20 cellular contexts compared by ENCODE assay signal in genomic region chr6:86031713-86032112, GRCh38.
A peak's percentile ranks its signal among the peaks of the same experiment; 100 is the strongest.
DNase-seq lines count a peak whose midpoint lies in the region; ATAC-seq and TF ChIP-seq lines count a peak whose summit lies in the region.
"Had no signal": no experiment of that assay in that cellular context is flagged by ENCODE, and none has a peak within 500 bp of the region (broad histone marks: within the 10 kb centered on the region; RNA-seq: fewer than 3 reads in every experiment).

No MANE protein-coding gene starts in this region.

- H3K27ac ChIP-seq in thoracic aorta (peak overlapping the region in 1 of 2 donors; percentile 14), right cardiac atrium (ENCODE audit: low read length) (no peak overlapping the region)
- H3K27ac ChIP-seq: A549, SJCRH30 had no signal

- no peaks in the 10 kb centered on the region for H3K4me1 Mint-ChIP-seq in activated naive CD8-positive, alpha-beta T cell treated with anti-CD3 and anti-CD28 coated beads, Interleukin-2, amount 50 U/mL, for 24 hours

- H3K27ac Mint-ChIP-seq in activated naive CD8-positive, alpha-beta T cell treated with anti-CD3 and anti-CD28 coated beads, Interleukin-2, amount 50 U/mL, for 24 hours, result no peak overlapping the region

- H3K9me3 Mint-ChIP-seq in activated naive CD8-positive, alpha-beta T cell treated with anti-CD3 and anti-CD28 coated beads, Interleukin-2, amount 50 U/mL, for 24 hours, result peaks cover 5% of the 10 kb centered on the region

- ATAC-seq in thoracic aorta (ENCODE audit: insufficient number of reproducible peaks, low FRiP score, low read depth), result peak; percentile 74
- ATAC-seq in right cardiac atrium, result no peak
- ATAC-seq in activated naive CD8-positive, alpha-beta T cell treated with anti-CD3 and anti-CD28 coated beads, Interleukin-2, amount 50 U/mL, for 24 hours, result no peak
- ATAC-seq: A549, GM12878 had no signal

- H3K36me3 ChIP-seq in thoracic aorta, result no peaks in the 10 kb centered on the region
- H3K36me3 ChIP-seq: BE2C, MG63, SJCRH30 had no signal

- H3K27me3 ChIP-seq in thoracic aorta (replicated peaks; ENCODE audit: insufficient read depth), result no peaks in the 10 kb centered on the region
- no peaks in the 10 kb centered on the region for H3K27me3 ChIP-seq in right cardiac atrium (ENCODE audit: control insufficient read depth, insufficient read depth)
- H3K27me3 ChIP-seq: BE2C, MG63, SJCRH30 had no signal

- intact Hi-C loops in right cardiac atrium (cut with DNase I), result no loop called here

- H3K4me1 ChIP-seq in thoracic aorta (ENCODE audit: control insufficient read depth in 1 of 2, low read depth in 2 of 2) (peaks cover 0 to 16% of the 10 kb centered on the region in 2 donors), right cardiac atrium (ENCODE audit: control insufficient read depth, insufficient read depth, low read length) (no peaks in the 10 kb centered on the region)
- H3K4me1 ChIP-seq: A549, BE2C, SJCRH30 had no signal

- no peaks in the 10 kb centered on the region for H3K36me3 Mint-ChIP-seq in activated naive CD8-positive, alpha-beta T cell treated with anti-CD3 and anti-CD28 coated beads, Interleukin-2, amount 50 U/mL, for 24 hours (ENCODE audit: low read depth)

- H3K4me3 Mint-ChIP-seq in activated naive CD8-positive, alpha-beta T cell treated with anti-CD3 and anti-CD28 coated beads, Interleukin-2, amount 50 U/mL, for 24 hours, result no peak overlapping the region

- in situ Hi-C loops in G401 (cut with HindIII; ENCODE audit: low sequenced_read_pairs), result no loop called here

- peak; percentile 99 for DNase-seq in G401 (ENCODE audit: low spot score)
- peak; percentile 83 for DNase-seq in cerebellum (ENCODE audit: low spot score)
- peak; percentile 6 for DNase-seq in middle frontal gyrus (ENCODE audit: extremely low spot score, low spot score)
- DNase-seq in thoracic aorta (ENCODE audit: low spot score), result no peak
- DNase-seq in COLO829 (ENCODE audit: low spot score), result no peak
- DNase-seq in right cardiac atrium, result no peak
- DNase-seq in activated naive CD8-positive, alpha-beta T cell treated with anti-CD3 and anti-CD28 coated beads, Interleukin-2, amount 50 U/mL, for 24 hours, result no peak
- DNase-seq: BE2C, COR-L47, DMS79 treated with DMSO at 0.1 percent for 48 hours, Karpas-422, MG63, NCI-H1417 treated with DMSO at 0.1 percent for 48 hours, NCI-H187, NCI-H446 treated with DMSO at 0.1 percent for 48 hours, NCI-H526 treated with DMSO at 0.1 percent for 48 hours, OCI-M1, SJCRH30 had no signal

- TF ChIP-seq CTCF in thoracic aorta (IDR thresholded peaks at IDR 0.05), result no peak

- 44% methylated on average over 2 of the region's 2 CpGs for WGBS in right cardiac atrium

- H3K9me3 ChIP-seq in thoracic aorta, result no peaks in the 10 kb centered on the region
- no peaks in the 10 kb centered on the region for H3K9me3 ChIP-seq in right cardiac atrium (ENCODE audit: control insufficient read depth, low read length)
- H3K9me3 ChIP-seq: A549, BE2C, MG63, SJCRH30 had no signal

- no peaks in the 10 kb centered on the region for H3K27me3 Mint-ChIP-seq in activated naive CD8-positive, alpha-beta T cell treated with anti-CD3 and anti-CD28 coated beads, Interleukin-2, amount 50 U/mL, for 24 hours

- H3K4me3 ChIP-seq in thoracic aorta (no peak overlapping the region), right cardiac atrium (ENCODE audit: low read length) (no peak overlapping the region)
- H3K4me3 ChIP-seq: A549, GM12878, MG63, SJCRH30 had no signal

Comparison
In these comparisons a context has a peak if more than half of its experiments do, and no peak if none do; other contexts are left out.
1. DNase-seq: peak in G401 (single experiment), cerebellum (single experiment) and middle frontal gyrus (single experiment); none in thoracic aorta (single experiment), COLO829 (single experiment), right cardiac atrium (0 of 3) and activated naive CD8-positive, alpha-beta T cell treated with anti-CD3 and anti-CD28 coated beads, Interleukin-2, amount 50 U/mL, for 24 hours (single experiment).